9 cellular contexts compared by ENCODE assay signal in genomic region chr6:77462359-77463307, GRCh38. TPM values are rescaled to one million over a fixed set of nuclear protein-coding genes. Genes with fewer than 3 reads are reported as not detected.
DNase-seq lines count a peak whose midpoint lies in the region; ATAC-seq and TF ChIP-seq lines count a peak whose summit lies in the region.
"Had no signal": no experiment of that assay in that cellular context is flagged by ENCODE, and none has a peak within 500 bp of the region (broad histone marks: within the 10 kb centered on the region; RNA-seq: fewer than 3 reads in every experiment).

No MANE protein-coding gene starts in this region.

- H3K9me1 ChIP-seq in IMR-90 (ENCODE audit: insufficient read depth, low read length): no peaks in the 10 kb centered on the region

- H2AK5ac ChIP-seq in IMR-90 (ENCODE audit: low read depth, low read length): peak overlapping the region; percentile 19; the same call in 1 of the 2 replicates

- peak overlapping the region; percentile 42 to 62 (median 56) for H3K4me3 Mint-ChIP-seq in immature natural killer cell
- peak overlapping the region; percentile 33 for H3K4me3 Mint-ChIP-seq in stimulated activated effector memory CD8-positive, alpha-beta T cell treated with anti-CD3 and anti-CD28 coated beads, Interleukin-12 subunit alpha, Interleukin-12 subunit beta, amount 100 ng/mL, for 72 hours

- H3K9me3 Mint-ChIP-seq in immature natural killer cell: peaks cover 5 to 46% (median 23%) of the 10 kb centered on the region in 6 donors
- H3K9me3 Mint-ChIP-seq in stimulated activated effector memory CD8-positive, alpha-beta T cell treated with anti-CD3 and anti-CD28 coated beads, Interleukin-12 subunit alpha, Interleukin-12 subunit beta, amount 100 ng/mL, for 72 hours: no peaks in the 10 kb centered on the region

- TF ChIP-seq CTCF in IMR-90 (conservative IDR thresholded peaks at IDR 0.05; ENCODE audit: low read depth, low read length): 0 out of 2 replicates have a peak, but pooled peaks have one; percentile 17
- peak in 1 of 2 donors; percentile 37 for TF ChIP-seq CTCF in mammary epithelial cell (conservative IDR thresholded peaks at IDR 0.05 in 1 of 2, IDR thresholded peaks at IDR 0.05 in 1 of 2; ENCODE audit: extremely low read depth in 1 of 2, insufficient read depth in 1 of 2, low read depth in 1 of 2, low read length in 2 of 2)

- peaks cover 0 to 10% (median 0%) of the 10 kb centered on the region in 3 donors for H3K36me3 Mint-ChIP-seq in immature natural killer cell
- H3K36me3 Mint-ChIP-seq in stimulated activated effector memory CD8-positive, alpha-beta T cell treated with anti-CD3 and anti-CD28 coated beads, Interleukin-12 subunit alpha, Interleukin-12 subunit beta, amount 100 ng/mL, for 72 hours: no peaks in the 10 kb centered on the region

- WGBS in IMR-90 (ENCODE audit: extremely low coverage in 2 of 2, insufficient read length in 1 of 2), 2 experiments: 9% methylated on average over 12 of the region's 55 CpGs; no CpG with 5 or more reads in 1 of the 2 experiments
- 15% methylated on average over 25 of the region's 55 CpGs for WGBS in mammary epithelial cell (ENCODE audit: low coverage, missing lambda C conversion rate)

- no peaks in the 10 kb centered on the region; the same call in 1 of the 2 replicates for H3K4me1 ChIP-seq in IMR-90 (ENCODE audit: control insufficient read depth, insufficient read depth, low read length)
- peaks cover 28% of the 10 kb centered on the region for H3K4me1 ChIP-seq in mammary epithelial cell (ENCODE audit: insufficient read depth, low read length)

- no peak for TF ChIP-seq RAD21 in IMR-90 (IDR thresholded peaks at IDR 0.05; ENCODE audit: low read length)

- in situ Hi-C loops in IMR-90 (cut with MboI; ENCODE audit: low sequenced_read_pairs): loop anchor here (5.0 to 25.0 kb wide), 3 partner anchors 775 to 1528 kb away; no protein-coding TSS in a partner anchor
- in situ Hi-C loops in mammary epithelial cell (cut with MboI; ENCODE audit: low sequenced_read_pairs in 2 of 2): loop anchor here (10.0 to 25.0 kb wide), 2 partner anchors 775 to 1352 kb away; no protein-coding TSS in a partner anchor

- H2AFZ ChIP-seq in IMR-90 (replicated peaks; ENCODE audit: low read length, poor library complexity) (peak overlapping the region; percentile 90), mammary epithelial cell (ENCODE audit: low read depth, low read length) (peak overlapping the region; percentile 80)

- no peak for ATAC-seq in IMR-90 (ENCODE audit: low read depth)
- no peak for ATAC-seq in stimulated activated effector memory CD8-positive, alpha-beta T cell treated with anti-CD3 and anti-CD28 coated beads, Interleukin-12 subunit alpha, Interleukin-12 subunit beta, amount 100 ng/mL, for 72 hours
- ATAC-seq: K562 had no signal

- H4K20me1 ChIP-seq in IMR-90 (ENCODE audit: insufficient read depth, low read length) (no peaks in the 10 kb centered on the region), mammary epithelial cell (ENCODE audit: insufficient read depth, low read length) (no peaks in the 10 kb centered on the region)

- H3K36me3 ChIP-seq in IMR-90 (ENCODE audit: control insufficient read depth, insufficient read depth, low read length): no peaks in the 10 kb centered on the region
- no peaks in the 10 kb centered on the region for H3K36me3 ChIP-seq in mammary epithelial cell (ENCODE audit: insufficient read depth, low read length)

- intact Hi-C loops in IMR-90 (cut with micrococcal nuclease) (loop anchor here (10.0 kb wide), 1 partner anchor 1612 kb away; the partner anchor contains the start of gene PHIP), mammary epithelial cell (cut with micrococcal nuclease) (loop anchor here (10.0 kb wide), 4 partner anchors 112 to 1232 kb away; no protein-coding TSS in a partner anchor)

- H3K23ac ChIP-seq in IMR-90 (ENCODE audit: low read depth, low read length): peak overlapping the region; percentile 59

- H3K18ac ChIP-seq in IMR-90 (ENCODE audit: low read depth, low read length): no peak overlapping the region

- DNase-seq in IMR-90 (no peak), mammary epithelial cell (no peak), immature natural killer cell (peak in 1 of 3 donors; percentile 17), NCI-H345 treated with DMSO at 0.1 percent for 48 hours (lab: John Stamatoyannopoulos, UW; ENCODE audit: unreplicated experiment) (no peak), NOMO-1 treated with dmso at 0.1 percent for 144 hours (lab: John Stamatoyannopoulos, UW; ENCODE audit: unreplicated experiment) (no peak), medulla oblongata (ENCODE audit: extremely low spot score) (no peak), NCI-H82 treated with DMSO at 0.1 percent for 48 hours (lab: John Stamatoyannopoulos, UW; ENCODE audit: unreplicated experiment) (no peak)
- DNase-seq in stimulated activated effector memory CD8-positive, alpha-beta T cell treated with anti-CD3 and anti-CD28 coated beads, Interleukin-12 subunit alpha, Interleukin-12 subunit beta, amount 100 ng/mL, for 72 hours (ENCODE audit: low spot score in 2 of 2): no peak

- no peak overlapping the region for H4K5ac ChIP-seq in IMR-90 (ENCODE audit: low read depth, low read length)

- peaks cover 11 to 28% of the 10 kb centered on the region in 2 donors for H3K4me1 Mint-ChIP-seq in immature natural killer cell
- peaks cover 24% of the 10 kb centered on the region for H3K4me1 Mint-ChIP-seq in stimulated activated effector memory CD8-positive, alpha-beta T cell treated with anti-CD3 and anti-CD28 coated beads, Interleukin-12 subunit alpha, Interleukin-12 subunit beta, amount 100 ng/mL, for 72 hours

- peak overlapping the region; percentile 48 for H3K4me3 ChIP-seq in IMR-90 (ENCODE audit: insufficient read depth, low read depth, low read length)
- H3K4me3 ChIP-seq in mammary epithelial cell (replicated peaks in 1 of 3; ENCODE audit: insufficient read depth in 1 of 3, low read depth in 2 of 3, low read length in 3 of 3): peak overlapping the region; percentile 33 to 53 (median 53)
- H3K4me3 ChIP-seq: K562 had no signal

- peaks cover 17% of the 10 kb centered on the region for H3K27me3 ChIP-seq in IMR-90 (ENCODE audit: control insufficient read depth, insufficient read depth, low read length)
- no peaks in the 10 kb centered on the region for H3K27me3 ChIP-seq in mammary epithelial cell (ENCODE audit: insufficient read depth, low read length)

- peak overlapping the region; percentile 34 for H3K4ac ChIP-seq in IMR-90 (ENCODE audit: low read depth, low read length)

- peak overlapping the region; percentile 93 for H3K4me2 ChIP-seq in IMR-90 (ENCODE audit: low read depth, low read length)
- peak overlapping the region; percentile 91 for H3K4me2 ChIP-seq in mammary epithelial cell (ENCODE audit: insufficient read depth, low read depth, low read length)

- no TSS peak for BruUV-seq in IMR-90 (replicated peaks; lab: Mats Ljungman, UMichigan)
- no TSS peak for BruUV-seq in mammary epithelial cell (replicated peaks; lab: Mats Ljungman, UMichigan)

- H3K27ac Mint-ChIP-seq in immature natural killer cell: no peak overlapping the region
- no peak overlapping the region for H3K27ac Mint-ChIP-seq in stimulated activated effector memory CD8-positive, alpha-beta T cell treated with anti-CD3 and anti-CD28 coated beads, Interleukin-12 subunit alpha, Interleukin-12 subunit beta, amount 100 ng/mL, for 72 hours

- no peak overlapping the region for H2BK5ac ChIP-seq in IMR-90 (ENCODE audit: low read depth, low read length, poor library complexity, severe bottlenecking)

- peak overlapping the region in 1 of 2 experiments; percentile 31; a peak in 1 of 4 replicates for H4K8ac ChIP-seq in IMR-90 (ENCODE audit: low read depth in 2 of 2, low read length in 2 of 2)

- H3K79me1 ChIP-seq in IMR-90 (ENCODE audit: low read depth in 1 of 2, low read length in 2 of 2): no peaks in the 10 kb centered on the region; a peak in 1 of 4 replicates

- H2BK20ac ChIP-seq in IMR-90 (ENCODE audit: low read depth, low read length): peak overlapping the region; percentile 14; the same call in 1 of the 2 replicates

- peak overlapping the region; percentile 37; the same call in 1 of the 2 replicates for H2BK120ac ChIP-seq in IMR-90 (ENCODE audit: low read depth, low read length)

- no peak overlapping the region for H3K56ac ChIP-seq in IMR-90 (ENCODE audit: extremely low read depth, insufficient read depth, low read length)

- H3K9ac ChIP-seq in IMR-90 (ENCODE audit: low read depth, low read length): peak overlapping the region; percentile 31; the same call in 1 of the 2 replicates
- H3K9ac ChIP-seq in mammary epithelial cell (ENCODE audit: insufficient read depth, low read length): no peak overlapping the region

- no peak for TF ChIP-seq POLR2A in IMR-90 (IDR thresholded peaks at IDR 0.05; ENCODE audit: low read depth, low read length)

- H3K27me3 Mint-ChIP-seq in immature natural killer cell (ENCODE audit: low read depth in 3 of 3): peaks cover 15 to 22% (median 16%) of the 10 kb centered on the region in 3 donors

- dilution Hi-C loops in IMR-90 (cut with HindIII; ENCODE audit: low sequenced_read_pairs, unreplicated experiment): no loop called here
- dilution Hi-C loops in mammary epithelial cell (cut with HindIII; ENCODE audit: low sequenced_read_pairs): no loop called here

- H2BK15ac ChIP-seq in IMR-90 (ENCODE audit: low read depth, low read length): no peak overlapping the region

- CTCF ChIA-PET in IMR-90 (lab: Yijun Ruan, JAX) (interaction anchor here (1.2 kb wide), 1 partner anchor 764 kb away, joined by 3 read pairs; no protein-coding TSS in a partner anchor), mammary epithelial cell (lab: Charles Lee; ENCODE audit: low non-redundant PET) (no interaction called here)

- H3K27ac ChIP-seq in IMR-90 (ENCODE audit: insufficient read depth, low read length) (no peak overlapping the region), mammary epithelial cell (ENCODE audit: insufficient read depth, low read depth, low read length) (no peak overlapping the region)

- H3K14ac ChIP-seq in IMR-90 (replicated peaks; ENCODE audit: low read depth, low read length): no peak overlapping the region

- H3K79me2 ChIP-seq in mammary epithelial cell (ENCODE audit: insufficient read depth, low read length): no peaks in the 10 kb centered on the region

- POLR2A ChIA-PET in IMR-90 (lab: Charles Lee; ENCODE audit: unreplicated experiment): no interaction called here

- 0 out of 2 replicates have a peak overlapping the region, but pooled peaks have one; percentile 37 for H4K91ac ChIP-seq in IMR-90 (ENCODE audit: insufficient read depth, low read depth, low read length)

- no peak overlapping the region for H2AK9ac ChIP-seq in IMR-90 (replicated peaks; ENCODE audit: low read depth, low read length, poor library complexity)

- H3K9me3 ChIP-seq in IMR-90 (ENCODE audit: control insufficient read depth, insufficient read depth, low read length): no peaks in the 10 kb centered on the region
- no peaks in the 10 kb centered on the region for H3K9me3 ChIP-seq in mammary epithelial cell (replicated peaks; ENCODE audit: insufficient read depth, low read length)

RNA-seq across cellular contexts. Expression of gene HTR1B, which starts 0.7 kb away (rescaled TPM):
- total RNA-seq in IMR-90 (2012; rRNA removed): under 0.01 and 0.36 TPM in 2 replicates
- 0.24 and 0.27 TPM in 2 replicates for polyA plus RNA-seq in IMR-90 (2012; rRNA removed)
- polyA plus RNA-seq in IMR-90 (2012; cell fraction: cytosol; rRNA removed): 0.08 and 0.27 TPM in 2 replicates
- 0.30 and 0.47 TPM in 2 replicates for polyA plus RNA-seq in IMR-90 (2012; cell fraction: nucleus; rRNA removed; ENCODE audit: low replicate concordance)
- total RNA-seq in mammary epithelial cell: 1 to 10 TPM in 1 of 2 donors, under 1 TPM in 1; 0.33 to 1.5 TPM
- polyA plus RNA-seq in mammary epithelial cell: 1.6 TPM
- polyA minus RNA-seq in mammary epithelial cell: 2.5 TPM
- not detected for polyA plus RNA-seq in immature natural killer cell
- total RNA-seq: K562 had no signal
- polyA plus RNA-seq: K562 had no signal
